In the genomic region with DNA sequence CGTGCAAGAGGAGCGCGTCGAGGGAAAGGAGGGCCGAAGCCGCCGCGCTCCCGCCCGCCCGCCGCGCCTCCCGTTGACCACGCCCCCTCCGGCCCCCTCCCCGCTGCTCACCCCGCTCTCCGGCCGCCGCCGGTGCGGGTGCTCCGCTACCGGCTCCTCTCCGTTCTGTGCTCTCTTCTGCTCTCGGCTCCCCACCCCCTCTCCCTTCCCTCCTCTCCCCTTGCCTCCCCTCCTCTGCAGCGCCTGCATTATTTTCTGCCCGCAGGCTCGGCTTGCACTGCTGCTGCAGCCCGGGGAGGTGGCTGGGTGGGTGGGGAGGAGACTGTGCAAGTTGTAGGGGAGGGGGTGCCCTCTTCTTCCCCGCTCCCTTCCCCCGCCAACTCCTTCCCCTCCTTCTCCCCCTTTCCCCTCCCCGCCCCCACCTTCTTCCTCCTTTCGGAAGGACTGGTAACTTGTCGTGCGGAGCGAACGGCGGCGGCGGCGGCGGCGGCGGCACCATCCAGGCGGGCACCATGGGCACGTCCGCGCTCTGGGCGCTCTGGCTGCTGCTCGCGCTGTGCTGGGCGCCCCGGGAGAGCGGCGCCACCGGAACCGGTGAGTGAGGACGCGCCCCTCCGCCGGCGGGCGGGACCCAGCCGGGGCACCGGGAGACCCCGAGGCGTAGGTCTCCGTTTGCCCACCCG, we compare ENCODE assay signal across 2 cellular contexts.
A peak's percentile ranks its signal among the peaks of the same experiment; 100 is the strongest.
TF ChIP-seq lines count a peak whose summit lies in the region.

A gene (plus strand): TSS at position 110 of the 683 bp plus-strand sequence. CDS start 403 bp downstream, at position 513.

TF ChIP-seq in WTC11, 78 proteins besides CTCF, POLR2A, EP300 and RAD21:
- TF ChIP-seq ZNF219 (CRISPR knock-in tag; IDR thresholded peaks at IDR 0.05; ENCODE audit: borderline replicate concordance): no peak
- TF ChIP-seq KAT7 (CRISPR knock-in tag; IDR thresholded peaks at IDR 0.05; ENCODE audit: borderline replicate concordance): peak; percentile 9; the same call in 1 of the 2 replicates
- TF ChIP-seq ATF1 (CRISPR knock-in tag; IDR thresholded peaks at IDR 0.05): no peak
- no peak for TF ChIP-seq GABPB1 (CRISPR knock-in tag; IDR thresholded peaks at IDR 0.05)
- TF ChIP-seq, protein P1, sequence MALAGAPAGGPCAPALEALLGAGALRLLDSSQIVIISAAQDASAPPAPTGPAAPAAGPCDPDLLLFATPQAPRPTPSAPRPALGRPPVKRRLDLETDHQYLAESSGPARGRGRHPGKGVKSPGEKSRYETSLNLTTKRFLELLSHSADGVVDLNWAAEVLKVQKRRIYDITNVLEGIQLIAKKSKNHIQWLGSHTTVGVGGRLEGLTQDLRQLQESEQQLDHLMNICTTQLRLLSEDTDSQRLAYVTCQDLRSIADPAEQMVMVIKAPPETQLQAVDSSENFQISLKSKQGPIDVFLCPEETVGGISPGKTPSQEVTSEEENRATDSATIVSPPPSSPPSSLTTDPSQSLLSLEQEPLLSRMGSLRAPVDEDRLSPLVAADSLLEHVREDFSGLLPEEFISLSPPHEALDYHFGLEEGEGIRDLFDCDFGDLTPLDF (CRISPR knock-in tag; IDR thresholded peaks at IDR 0.05): 0 out of 2 replicates have a peak, but pooled peaks have one; percentile 15
- TF ChIP-seq SP1 (CRISPR knock-in tag; conservative IDR thresholded peaks at IDR 0.05): peak; percentile 58
TF ChIP-seq in WTC11: peak in this region for 3.

TF ChIP-seq in H1, 55 proteins besides CTCF, POLR2A, EP300 and RAD21:
- TF ChIP-seq POU5F1 (IDR thresholded peaks at IDR 0.05; ENCODE audit: low read depth, low read length): no peak
- peak; percentile 67; the same call in 1 of the 2 replicates for TF ChIP-seq RBBP5 (IDR thresholded peaks at IDR 0.05; ENCODE audit: borderline replicate concordance, low read depth, low read length)
- TF ChIP-seq ASH2L (IDR thresholded peaks at IDR 0.05; ENCODE audit: low read length): peak; percentile 54
- TF ChIP-seq ZNF274 (IDR thresholded peaks at IDR 0.05; ENCODE audit: borderline replicate concordance, extremely low read depth, low read length): no peak
- TF ChIP-seq, protein P2, sequence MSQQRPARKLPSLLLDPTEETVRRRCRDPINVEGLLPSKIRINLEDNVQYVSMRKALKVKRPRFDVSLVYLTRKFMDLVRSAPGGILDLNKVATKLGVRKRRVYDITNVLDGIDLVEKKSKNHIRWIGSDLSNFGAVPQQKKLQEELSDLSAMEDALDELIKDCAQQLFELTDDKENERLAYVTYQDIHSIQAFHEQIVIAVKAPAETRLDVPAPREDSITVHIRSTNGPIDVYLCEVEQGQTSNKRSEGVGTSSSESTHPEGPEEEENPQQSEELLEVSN (IDR thresholded peaks at IDR 0.05): peak; percentile 85
- peak; percentile 31; the same call in 1 of the 2 replicates for TF ChIP-seq PHF8 (conservative IDR thresholded peaks at IDR 0.05; ENCODE audit: low read depth, low read length)
